In the genomic region with DNA sequence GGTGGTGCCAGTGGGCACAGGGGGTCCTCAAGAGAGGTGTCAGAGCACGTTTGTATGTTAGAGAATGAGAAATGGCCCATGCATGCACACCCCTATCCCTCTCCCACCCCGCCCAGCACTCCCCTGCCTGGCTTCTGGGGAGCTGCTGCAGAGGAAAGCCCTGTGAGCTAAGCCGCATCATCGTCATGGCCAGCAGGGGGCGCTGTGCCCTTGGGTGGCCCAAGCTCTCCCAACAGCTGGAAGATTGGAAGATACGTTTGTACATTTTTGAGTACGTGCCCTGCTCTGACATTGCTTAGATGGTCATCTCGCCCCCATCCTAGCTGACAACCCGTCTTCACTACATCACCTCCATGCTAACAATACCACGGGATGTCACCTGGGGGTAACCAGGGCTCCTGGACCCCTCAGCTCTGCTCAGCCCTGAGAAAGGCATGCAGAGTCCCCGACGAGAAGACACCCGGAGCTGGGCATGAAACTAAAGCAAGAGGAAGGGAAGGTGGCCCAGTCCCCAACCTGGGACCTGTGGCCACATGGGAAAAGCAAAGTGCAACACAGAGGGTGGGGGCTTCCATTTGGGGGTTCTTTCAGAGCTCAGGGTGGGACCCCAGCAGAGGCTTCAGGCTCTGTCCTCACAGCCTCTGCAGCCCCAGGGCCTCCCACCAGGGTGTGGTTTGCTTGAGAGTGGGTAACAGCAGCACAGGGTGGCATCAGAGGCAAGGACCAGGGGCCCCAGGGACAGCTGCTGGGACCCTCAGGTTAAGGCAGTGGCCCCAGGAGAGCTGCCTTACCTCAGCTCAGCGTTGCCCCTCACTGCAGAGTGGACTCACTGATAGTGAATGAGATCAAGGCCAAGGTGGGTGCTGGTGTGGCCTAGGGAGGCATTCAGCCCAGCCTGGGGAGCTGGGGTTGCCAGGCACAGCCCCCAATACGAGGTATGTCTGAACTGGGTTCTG, we compare ENCODE assay signal across 8 cellular contexts.
DNase-seq lines count a peak whose midpoint lies in the region; TF ChIP-seq lines count a peak whose summit lies in the region.

No MANE protein-coding gene starts in this region.

- DNase-seq in GM04504 (ENCODE audit: low read depth) (peak; percentile 28), HUDEP-2 (lab: John Stamatoyannopoulos, UW; ENCODE audit: unreplicated experiment in 76 of 76) (peak in 55 of 76 experiments; percentile 1 to 70 (median 34)), SKM-1 treated with dmso at 0.1 percent for 144 hours (lab: John Stamatoyannopoulos, UW; ENCODE audit: unreplicated experiment) (peak; percentile 73), glutamatergic neuron (peak; percentile 90), progenitor cell of endocrine pancreas (ENCODE audit: low spot score, unreplicated experiment) (peak; percentile 69), vagina (ENCODE audit: extremely low spot score in 2 of 2) (no peak), OCI-M2 (lab: John Stamatoyannopoulos, UW; ENCODE audit: unreplicated experiment) (no peak)
- DNase-seq in activated naive CD4-positive, alpha-beta T cell treated with anti-CD3 and anti-CD28 coated beads, Interleukin-2, amount 10 ng/mL, durations not matched to agents 7 days and 5 days: peak; percentile 84

- CTCF ChIA-PET in activated naive CD4-positive, alpha-beta T cell treated with anti-CD3 and anti-CD28 coated beads, Interleukin-2, amount 10 ng/mL, durations not matched to agents 7 days and 5 days (lab: Charles Lee): interaction anchor here (0.5 to 8.7 kb wide), 40 partner anchors 10 to 297 kb away, joined by 3 to 288 read pairs (median 5); no protein-coding TSS in a partner anchor

- H3K4me3 Mint-ChIP-seq in activated naive CD4-positive, alpha-beta T cell treated with anti-CD3 and anti-CD28 coated beads, Interleukin-2, amount 10 ng/mL, durations not matched to agents 7 days and 5 days: no peak overlapping the region
- H3K4me3 Mint-ChIP-seq in glutamatergic neuron (ENCODE audit: unreplicated experiment) (no peak overlapping the region), progenitor cell of endocrine pancreas (ENCODE audit: low read depth) (no peak overlapping the region)

- no peaks in the 10 kb centered on the region for H3K36me3 Mint-ChIP-seq in activated naive CD4-positive, alpha-beta T cell treated with anti-CD3 and anti-CD28 coated beads, Interleukin-2, amount 10 ng/mL, durations not matched to agents 7 days and 5 days
- no peaks in the 10 kb centered on the region for H3K36me3 Mint-ChIP-seq in glutamatergic neuron (ENCODE audit: unreplicated experiment)
- no peaks in the 10 kb centered on the region for H3K36me3 Mint-ChIP-seq in progenitor cell of endocrine pancreas (ENCODE audit: insufficient read depth)

- H3K36me3 ChIP-seq in vagina: no peaks in the 10 kb centered on the region

- no peak overlapping the region for H3K4me3 ChIP-seq in vagina

- peaks cover 5% of the 10 kb centered on the region for H3K27me3 Mint-ChIP-seq in activated naive CD4-positive, alpha-beta T cell treated with anti-CD3 and anti-CD28 coated beads, Interleukin-2, amount 10 ng/mL, durations not matched to agents 7 days and 5 days
- H3K27me3 Mint-ChIP-seq in glutamatergic neuron (ENCODE audit: unreplicated experiment) (peaks cover 8% of the 10 kb centered on the region), progenitor cell of endocrine pancreas (peaks cover 17% of the 10 kb centered on the region)

- no peak overlapping the region for H3K27ac ChIP-seq in vagina

- peaks cover 14% of the 10 kb centered on the region for H3K4me1 Mint-ChIP-seq in activated naive CD4-positive, alpha-beta T cell treated with anti-CD3 and anti-CD28 coated beads, Interleukin-2, amount 10 ng/mL, durations not matched to agents 7 days and 5 days
- peaks cover 4% of the 10 kb centered on the region for H3K4me1 Mint-ChIP-seq in glutamatergic neuron (ENCODE audit: low read depth, unreplicated experiment)
- H3K4me1 Mint-ChIP-seq in progenitor cell of endocrine pancreas (ENCODE audit: low read depth): no peaks in the 10 kb centered on the region

- no peak overlapping the region for H3K27ac Mint-ChIP-seq in activated naive CD4-positive, alpha-beta T cell treated with anti-CD3 and anti-CD28 coated beads, Interleukin-2, amount 10 ng/mL, durations not matched to agents 7 days and 5 days
- H3K27ac Mint-ChIP-seq in glutamatergic neuron (ENCODE audit: unreplicated experiment) (no peak overlapping the region), progenitor cell of endocrine pancreas (no peak overlapping the region)

- TF ChIP-seq CTCF in glutamatergic neuron (IDR thresholded peaks at IDR 0.05; ENCODE audit: partially characterized antibody, unreplicated experiment): peak; percentile 97
- peak; percentile 93 for TF ChIP-seq CTCF in progenitor cell of endocrine pancreas (IDR thresholded peaks at IDR 0.05; ENCODE audit: unreplicated experiment)
- peak; percentile 58 to 71 (median 61) for TF ChIP-seq CTCF in vagina (IDR thresholded peaks at IDR 0.05)

- no peaks in the 10 kb centered on the region for H3K27me3 ChIP-seq in vagina

- H3K4me1 ChIP-seq in vagina: peaks cover 9% of the 10 kb centered on the region

- H3K9me3 Mint-ChIP-seq in activated naive CD4-positive, alpha-beta T cell treated with anti-CD3 and anti-CD28 coated beads, Interleukin-2, amount 10 ng/mL, durations not matched to agents 7 days and 5 days: no peaks in the 10 kb centered on the region
- H3K9me3 Mint-ChIP-seq in glutamatergic neuron (ENCODE audit: unreplicated experiment): peaks cover 4% of the 10 kb centered on the region
- no peaks in the 10 kb centered on the region for H3K9me3 Mint-ChIP-seq in progenitor cell of endocrine pancreas (ENCODE audit: low read depth)

- intact Hi-C loops in vagina (cut with DNase I): loop anchor here (10.0 kb wide), 1 partner anchor 257 kb away; a partner anchor contains a TSS

- no peak for TF ChIP-seq POLR2A in vagina (IDR thresholded peaks at IDR 0.05)

- no peaks in the 10 kb centered on the region for H3K9me3 ChIP-seq in vagina

Comparison
In these comparisons a context has a peak if more than half of its experiments do, and no peak if none do; other contexts are left out.
1. DNase-seq: peak in GM04504 (single experiment), HUDEP-2 (55 of 76), SKM-1 treated with dmso at 0.1 percent for 144 hours (single experiment), activated naive CD4-positive, alpha-beta T cell treated with anti-CD3 and anti-CD28 coated beads, Interleukin-2, amount 10 ng/mL, durations not matched to agents 7 days and 5 days (single experiment), glutamatergic neuron (single experiment) and progenitor cell of endocrine pancreas (single experiment); none in vagina (0 of 2) and OCI-M2 (single experiment).
2. Peak in every context shown above with its lines, with median percentiles within 50 percentile points of each other: CTCF ChIP-seq.